Comparison of ENCODE assay signal across 15 cellular contexts in genomic region chr11:77412814-77413213, GRCh38.
DNase-seq lines count a peak whose midpoint lies in the region; ATAC-seq and TF ChIP-seq lines count a peak whose summit lies in the region.
"Had no signal": no experiment of that assay in that cellular context is flagged by ENCODE, and none has a peak within 500 bp of the region (broad histone marks: within the 10 kb centered on the region; RNA-seq: fewer than 3 reads in every experiment).

No MANE protein-coding gene starts in this region.

- ATAC-seq in activated CD4-positive, alpha-beta T cell treated with anti-CD3 and anti-CD28 coated beads for 36 hours = no peak
- no peak for ATAC-seq in GM18502 (IDR thresholded peaks at IDR 0.05; ENCODE audit: poor library complexity, unreplicated experiment)
- ATAC-seq in HG03565 (IDR thresholded peaks at IDR 0.05; ENCODE audit: unreplicated experiment) = no peak

- H3K4me3 Mint-ChIP-seq in activated CD4-positive, alpha-beta T cell treated with anti-CD3 and anti-CD28 coated beads for 36 hours = peak overlapping the region; percentile 76
- H3K4me3 Mint-ChIP-seq in dendritic cell treated with granulocyte-macrophage colony-stimulating factor and Interleukin-4, amounts not matched to agents 40 ng/mL and 50 ng/mL, for 4 days = no peak overlapping the region
- H3K4me3 Mint-ChIP-seq in neural crest cell (peak overlapping the region; percentile 45), CD14-positive monocyte (no peak overlapping the region)

- peaks cover 37% of the 10 kb centered on the region for H3K4me1 ChIP-seq in Loucy (ENCODE audit: insufficient read depth, low read length, poor library complexity, severe bottlenecking)
- H3K4me1 ChIP-seq: Caco-2 had no signal

- no peak overlapping the region for H3K4me3 ChIP-seq in Loucy (ENCODE audit: low read length, poor library complexity, severe bottlenecking)

- POLR2A ChIA-PET in activated CD4-positive, alpha-beta T cell treated with anti-CD3 and anti-CD28 coated beads for 36 hours (lab: Charles Lee) = no interaction called here

- CTCF ChIA-PET in activated CD4-positive, alpha-beta T cell treated with anti-CD3 and anti-CD28 coated beads for 36 hours (lab: Charles Lee) = interaction anchor here (1.4 kb wide), 1 partner anchor 285 kb away, joined by 5 read pairs; the partner anchor contains the start of gene MYO7A

- H4K20me1 ChIP-seq in Loucy (ENCODE audit: insufficient read depth, low read length, poor library complexity, severe bottlenecking) = peaks cover 6% of the 10 kb centered on the region

- no peaks in the 10 kb centered on the region for H3F3A ChIP-seq in Loucy (ENCODE audit: low read depth)

- H3K4me1 Mint-ChIP-seq in activated CD4-positive, alpha-beta T cell treated with anti-CD3 and anti-CD28 coated beads for 36 hours = peaks cover 30% of the 10 kb centered on the region
- peaks cover 6% of the 10 kb centered on the region for H3K4me1 Mint-ChIP-seq in dendritic cell treated with granulocyte-macrophage colony-stimulating factor and Interleukin-4, amounts not matched to agents 40 ng/mL and 50 ng/mL, for 4 days (ENCODE audit: low read depth)
- peaks cover 31% of the 10 kb centered on the region for H3K4me1 Mint-ChIP-seq in neural crest cell
- H3K4me1 Mint-ChIP-seq in CD14-positive monocyte = peaks cover 52% of the 10 kb centered on the region

- no peaks in the 10 kb centered on the region for H3K27me3 Mint-ChIP-seq in activated CD4-positive, alpha-beta T cell treated with anti-CD3 and anti-CD28 coated beads for 36 hours
- no peaks in the 10 kb centered on the region for H3K27me3 Mint-ChIP-seq in dendritic cell treated with granulocyte-macrophage colony-stimulating factor and Interleukin-4, amounts not matched to agents 40 ng/mL and 50 ng/mL, for 4 days
- H3K27me3 Mint-ChIP-seq in neural crest cell (ENCODE audit: low read depth) (no peaks in the 10 kb centered on the region), CD14-positive monocyte (ENCODE audit: low read depth in 3 of 3) (peaks cover 0 to 1% (median 0%) of the 10 kb centered on the region in 3 donors)

- no peak for DNase-seq in activated CD4-positive, alpha-beta T cell treated with anti-CD3 and anti-CD28 coated beads for 36 hours
- no peak for DNase-seq in activated CD4-positive, alpha-beta T cell treated with anti-CD3 and anti-CD28 coated beads for 4 hours
- no peak for DNase-seq in neural crest cell (ENCODE audit: low read depth, low spot score)
- no peak for DNase-seq in CD14-positive monocyte (ENCODE audit: low spot score)
- DNase-seq: Caco-2; effector memory CD4-positive, alpha-beta T cell; foreskin fibroblast; lower lobe of right lung; NCI-H226 had no signal

- H3K9ac ChIP-seq in Loucy (ENCODE audit: low read depth, low read length, poor library complexity, severe bottlenecking) = peak overlapping the region; percentile 66

- H3K4me2 ChIP-seq in Loucy (ENCODE audit: low read depth, low read length, poor library complexity, severe bottlenecking) = peak overlapping the region; percentile 90

- H3K36me3 Mint-ChIP-seq in activated CD4-positive, alpha-beta T cell treated with anti-CD3 and anti-CD28 coated beads for 36 hours (ENCODE audit: low read depth) = no peaks in the 10 kb centered on the region
- peaks cover 28% of the 10 kb centered on the region for H3K36me3 Mint-ChIP-seq in dendritic cell treated with granulocyte-macrophage colony-stimulating factor and Interleukin-4, amounts not matched to agents 40 ng/mL and 50 ng/mL, for 4 days (ENCODE audit: low read depth)
- H3K36me3 Mint-ChIP-seq in neural crest cell (ENCODE audit: low read depth) (no peaks in the 10 kb centered on the region), CD14-positive monocyte (no peaks in the 10 kb centered on the region)

- H3K27ac Mint-ChIP-seq in activated CD4-positive, alpha-beta T cell treated with anti-CD3 and anti-CD28 coated beads for 36 hours = peak overlapping the region; percentile 43
- H3K27ac Mint-ChIP-seq in dendritic cell treated with granulocyte-macrophage colony-stimulating factor and Interleukin-4, amounts not matched to agents 40 ng/mL and 50 ng/mL, for 4 days = peak overlapping the region; percentile 96
- H3K27ac Mint-ChIP-seq in neural crest cell (ENCODE audit: unreplicated experiment) (no peak overlapping the region), CD14-positive monocyte (peak overlapping the region in 2 of 7 donors; percentile 83 to 94)

- H3K27me3 ChIP-seq in Loucy (ENCODE audit: insufficient read depth, low read length, poor library complexity, severe bottlenecking) = no peaks in the 10 kb centered on the region
- H3K27me3 ChIP-seq: breast epithelium had no signal

- no peaks in the 10 kb centered on the region for H3K9me2 ChIP-seq in Loucy (replicated peaks; ENCODE audit: low read depth, low read length)

- no peak for TF ChIP-seq CTCF in Loucy (conservative IDR thresholded peaks at IDR 0.05; ENCODE audit: low read length)
- no peak for TF ChIP-seq CTCF in neural crest cell (conservative IDR thresholded peaks at IDR 0.05)
- TF ChIP-seq CTCF in CD14-positive monocyte (IDR thresholded peaks at IDR 0.05) = no peak

- H3K79me2 ChIP-seq in Loucy (ENCODE audit: insufficient read depth, low read length) = peaks cover 63% of the 10 kb centered on the region

- H3K9me3 ChIP-seq in Loucy (ENCODE audit: insufficient read depth, low read depth, low read length) = no peaks in the 10 kb centered on the region
- H3K9me3 ChIP-seq: A549, breast epithelium, Caco-2, lower lobe of right lung had no signal

- H3K9me3 Mint-ChIP-seq in activated CD4-positive, alpha-beta T cell treated with anti-CD3 and anti-CD28 coated beads for 36 hours (ENCODE audit: low read depth) = no peaks in the 10 kb centered on the region
- no peaks in the 10 kb centered on the region for H3K9me3 Mint-ChIP-seq in dendritic cell treated with granulocyte-macrophage colony-stimulating factor and Interleukin-4, amounts not matched to agents 40 ng/mL and 50 ng/mL, for 4 days
- H3K9me3 Mint-ChIP-seq in neural crest cell (no peaks in the 10 kb centered on the region), CD14-positive monocyte (no peaks in the 10 kb centered on the region)

- no peaks in the 10 kb centered on the region for H3K36me3 ChIP-seq in Loucy (ENCODE audit: insufficient read depth, low read length)
- H3K36me3 ChIP-seq: breast epithelium, lower lobe of right lung had no signal

- intact Hi-C loops in activated CD4-positive, alpha-beta T cell treated with anti-CD3 and anti-CD28 coated beads for 36 hours (cut with DNase I, micrococcal nuclease) = loop anchor here (1.0 to 5.0 kb wide), 3 partner anchors 59 to 204 kb away; partner anchors contain the start of gene PAK1 (in 2 of the 2)
- intact Hi-C loops in dendritic cell treated with granulocyte-macrophage colony-stimulating factor and Interleukin-4, amounts not matched to agents 40 ng/mL and 50 ng/mL, for 4 days (cut with micrococcal nuclease) = loop anchor here (5.0 kb wide), 1 partner anchor 34 kb away; no protein-coding TSS in a partner anchor
- intact Hi-C loops in CD14-positive monocyte (cut with micrococcal nuclease) = loop anchor here in 1 of 2 donors (5.0 kb wide), 1 partner anchor 34 kb away; no protein-coding TSS in a partner anchor

- H2AFZ ChIP-seq in Loucy (ENCODE audit: low read length) = no peak overlapping the region

Comparison
In these comparisons a context has a peak if more than half of its experiments do, and no peak if none do; other contexts are left out.
1. H3K4me3 Mint-ChIP-seq: peak in activated CD4-positive, alpha-beta T cell treated with anti-CD3 and anti-CD28 coated beads for 36 hours (single experiment) and neural crest cell (single experiment); none in dendritic cell treated with granulocyte-macrophage colony-stimulating factor and Interleukin-4, amounts not matched to agents 40 ng/mL and 50 ng/mL, for 4 days (single experiment) and CD14-positive monocyte (0 of 2).